ENCODE assay signal across 25 cellular contexts in the genomic region with DNA sequence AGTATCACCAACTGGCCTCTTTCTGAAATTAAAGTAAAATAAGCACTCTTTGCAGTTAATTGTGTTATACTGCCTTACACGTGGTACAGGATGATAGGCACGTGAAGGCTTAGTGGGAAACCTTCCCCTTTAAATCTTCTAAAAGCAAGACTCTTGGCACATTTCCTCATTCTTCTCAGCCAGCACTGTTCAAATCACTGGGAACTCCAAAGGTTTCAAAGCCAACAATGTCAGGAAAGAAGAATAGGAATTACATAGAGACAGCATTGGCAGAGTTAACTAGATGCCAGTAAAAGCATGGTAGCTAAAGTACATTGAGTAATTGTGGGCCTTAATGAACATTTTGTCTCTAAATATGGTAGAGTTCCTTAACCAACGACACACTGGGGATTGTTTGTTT.
DNase-seq lines count a peak whose midpoint lies in the region; ATAC-seq and TF ChIP-seq lines count a peak whose summit lies in the region.
"Had no signal": no experiment of that assay in that cellular context is flagged by ENCODE, and none has a peak within 500 bp of the region (broad histone marks: within the 10 kb centered on the region; RNA-seq: fewer than 3 reads in every experiment).

No MANE protein-coding gene starts in this region.

- H3K9ac ChIP-seq in HCT116 (ENCODE audit: low read length) = no peak overlapping the region
- H3K9ac ChIP-seq: BLaER1 had no signal

- H2AFZ ChIP-seq in HCT116 (ENCODE audit: low read depth, low read length, poor library complexity, severe bottlenecking) = no peak overlapping the region

- CTCF ChIA-PET in HCT116 (lab: Charles Lee) = no interaction called here

- intact Hi-C loops in HCT116 (cut with micrococcal nuclease) = no loop called here
- intact Hi-C loops in esophagus muscularis mucosa (cut with DNase I) = no loop called here
- intact Hi-C loops in psoas muscle (cut with DNase I) = no loop called here

- TF ChIP-seq CTCF in HCT116 (IDR thresholded peaks at IDR 0.05 in 2 of 3, conservative IDR thresholded peaks at IDR 0.05 in 1 of 3; ENCODE audit: borderline replicate concordance in 1 of 3, insufficient read depth in 1 of 3, low read depth in 2 of 3, low read length in 2 of 3) (no peak), esophagus muscularis mucosa (IDR thresholded peaks at IDR 0.05) (no peak), psoas muscle (IDR thresholded peaks at IDR 0.05) (no peak)

- H3K9me3 ChIP-seq in HCT116 (ENCODE audit: control insufficient read depth in 1 of 2, insufficient read depth in 1 of 2, low read depth in 1 of 2, low read length in 2 of 2) (no peaks in the 10 kb centered on the region), esophagus muscularis mucosa (no peaks in the 10 kb centered on the region), psoas muscle (no peaks in the 10 kb centered on the region)
- H3K9me3 ChIP-seq: BLaER1, gastrocnemius medialis, neutrophil, prostate gland had no signal

- H3K4me3 Mint-ChIP-seq in effector memory CD8-positive, alpha-beta T cell = no peak overlapping the region
- H3K4me3 Mint-ChIP-seq: activated CD4-positive, alpha-beta T cell treated with anti-CD3 and anti-CD28 coated beads for 36 hours; activated naive CD8-positive, alpha-beta T cell; central memory CD8-positive, alpha-beta T cell; naive B cell; T-helper 2 cell treated with Interferon-gamma antibody and Interleukin-4, amounts not matched to agents 5 μg/mL and 100 μg/mL, for 36 hours had no signal

- RAD21 ChIA-PET in HCT116 (lab: Charles Lee; ENCODE audit: low non-redundant PET in 1 of 2, low total read pairs in 2 of 2, uncharacterized antibody in 2 of 2, unreplicated experiment in 2 of 2) = no interaction called here

- H3K4me3 ChIP-seq in HCT116 (replicated peaks in 1 of 2; ENCODE audit: low read depth in 1 of 2, low read length in 2 of 2) = no peak overlapping the region
- H3K4me3 ChIP-seq in esophagus muscularis mucosa = no peak overlapping the region
- no peak overlapping the region for H3K4me3 ChIP-seq in psoas muscle
- H3K4me3 ChIP-seq: BLaER1, gastrocnemius medialis, prostate gland, skin epidermis had no signal

- no peak for TF ChIP-seq POLR2A in HCT116 (IDR thresholded peaks at IDR 0.05; ENCODE audit: borderline replicate concordance, extremely low read depth, insufficient read depth, insufficient read length)
- no peak for TF ChIP-seq POLR2A in esophagus muscularis mucosa (IDR thresholded peaks at IDR 0.05; ENCODE audit: low read depth)

- H3K27me3 Mint-ChIP-seq in effector memory CD8-positive, alpha-beta T cell = peaks cover 13 to 32% of the 10 kb centered on the region in 2 donors

- no peaks in the 10 kb centered on the region for H3K79me2 ChIP-seq in HCT116 (ENCODE audit: insufficient read depth, low read length)

- no TSS peak for BruUV-seq in HCT116 (replicated peaks; lab: Mats Ljungman, UMichigan)

- no peaks in the 10 kb centered on the region for H4K20me1 ChIP-seq in HCT116 (ENCODE audit: insufficient read depth)
- H4K20me1 ChIP-seq: BLaER1 had no signal

- DNase-seq in HCT116 (ENCODE audit: low read depth, low spot score) (no peak), NCI-H69 (lab: John Stamatoyannopoulos, UW) (peak; percentile 30), esophagus muscularis mucosa (ENCODE audit: extremely low spot score) (no peak), psoas muscle (no peak), NCI-H2196 treated with DMSO at 0.1 percent for 48 hours (lab: John Stamatoyannopoulos, UW; ENCODE audit: unreplicated experiment) (no peak), ureter (ENCODE audit: low spot score) (no peak)
- DNase-seq in stimulated activated CD4-positive, alpha-beta T cell treated with anti-CD3 and anti-CD28 coated beads, Interleukin-4, amount 100 ng/mL, for 24 hours = no peak
- DNase-seq in effector memory CD8-positive, alpha-beta T cell = no peak
- DNase-seq: activated CD4-positive, alpha-beta T cell treated with anti-CD3 and anti-CD28 coated beads for 36 hours; activated T-cell treated with anti-CD3 and anti-CD28 coated beads for 4 hours; effector CD8-positive, alpha-beta T cell; gastrocnemius medialis; GOT3; IMR-90; naive B cell; NCI-H1092 treated with DMSO at 0.1 percent for 48 hours; NCI-H187 treated with DMSO at 0.1 percent for 48 hours; NCI-H748 treated with DMSO at 0.1 percent for 48 hours had no signal

- no peak for TF ChIP-seq EP300 in esophagus muscularis mucosa (IDR thresholded peaks at IDR 0.05)

- peaks cover 7 to 30% of the 10 kb centered on the region in 2 experiments for H3K4me1 ChIP-seq in HCT116 (ENCODE audit: control insufficient read depth in 1 of 2, insufficient read depth in 2 of 2, low read length in 2 of 2)
- peaks cover 29 to 88% (median 67%) of the 10 kb centered on the region in 4 donors for H3K4me1 ChIP-seq in esophagus muscularis mucosa
- peaks cover 30% of the 10 kb centered on the region for H3K4me1 ChIP-seq in psoas muscle
- H3K4me1 ChIP-seq: BLaER1, prostate gland had no signal

- no peak overlapping the region for H3K27ac Mint-ChIP-seq in effector memory CD8-positive, alpha-beta T cell
- H3K27ac Mint-ChIP-seq: activated CD4-positive, alpha-beta T cell treated with anti-CD3 and anti-CD28 coated beads for 36 hours; activated naive CD8-positive, alpha-beta T cell; T-helper 2 cell treated with Interferon-gamma antibody and Interleukin-4, amounts not matched to agents 5 μg/mL and 100 μg/mL, for 36 hours had no signal

- H3K9me2 ChIP-seq in HCT116 (ENCODE audit: insufficient read depth) = no peaks in the 10 kb centered on the region

- peak overlapping the region; percentile 58; the same call in 1 of the 2 replicates for H3K4me2 ChIP-seq in HCT116 (ENCODE audit: low read length)
- H3K4me2 ChIP-seq: BLaER1 had no signal

- POLR2A ChIA-PET in HCT116 (lab: Charles Lee) = no interaction called here

- peaks cover 0 to 4% of the 10 kb centered on the region in 2 donors for H3K4me1 Mint-ChIP-seq in effector memory CD8-positive, alpha-beta T cell (ENCODE audit: low read depth in 2 of 2)
- H3K4me1 Mint-ChIP-seq: central memory CD8-positive, alpha-beta T cell; naive B cell had no signal

- no peak for TF ChIP-seq RAD21 in HCT116 (IDR thresholded peaks at IDR 0.05; ENCODE audit: low read depth)

- WGBS in esophagus muscularis mucosa = 20% methylated on average over 3 of the region's 3 CpGs
- WGBS in psoas muscle, 3 donors = 30 to 39% (median 37%) methylated on average over 3 of the region's 3 CpGs

- H3K9me3 Mint-ChIP-seq in effector memory CD8-positive, alpha-beta T cell = no peaks in the 10 kb centered on the region
- H3K9me3 Mint-ChIP-seq: central memory CD8-positive, alpha-beta T cell; naive B cell; T-helper 2 cell treated with Interferon-gamma antibody and Interleukin-4, amounts not matched to agents 5 μg/mL and 100 μg/mL, for 36 hours had no signal

- ATAC-seq in HCT116 = no peak
- peak in 2 of 4 donors; percentile 4 to 9 for ATAC-seq in psoas muscle
- ATAC-seq in effector memory CD8-positive, alpha-beta T cell (replicated peaks) = no peak
- ATAC-seq: activated CD4-positive, alpha-beta T cell treated with anti-CD3 and anti-CD28 coated beads for 36 hours; gastrocnemius medialis had no signal

- H3K36me3 ChIP-seq in HCT116 (ENCODE audit: control insufficient read depth in 1 of 2, insufficient read depth in 2 of 2, low read length in 2 of 2) (no peaks in the 10 kb centered on the region), esophagus muscularis mucosa (no peaks in the 10 kb centered on the region), psoas muscle (ENCODE audit: insufficient read depth in 1 of 2, low read depth in 1 of 2) (peaks cover 0 to 2% of the 10 kb centered on the region in 2 donors)
- H3K36me3 ChIP-seq: BLaER1, neutrophil, prostate gland had no signal

- H3K27ac ChIP-seq in HCT116 (ENCODE audit: low read depth, low read length) = no peak overlapping the region
- peak overlapping the region; percentile 26 to 69 (median 55) for H3K27ac ChIP-seq in esophagus muscularis mucosa (replicated peaks in 1 of 4)
- H3K27ac ChIP-seq in psoas muscle = peak overlapping the region; percentile 3
- H3K27ac ChIP-seq: BLaER1, neutrophil, prostate gland had no signal

- H3K36me3 Mint-ChIP-seq in effector memory CD8-positive, alpha-beta T cell (ENCODE audit: insufficient read depth) = no peaks in the 10 kb centered on the region
- H3K36me3 Mint-ChIP-seq: activated naive CD8-positive, alpha-beta T cell; naive B cell had no signal

- H3K27me3 ChIP-seq in HCT116 (ENCODE audit: insufficient read depth, low read length) = no peaks in the 10 kb centered on the region
- no peaks in the 10 kb centered on the region for H3K27me3 ChIP-seq in esophagus muscularis mucosa
- no peaks in the 10 kb centered on the region for H3K27me3 ChIP-seq in psoas muscle (ENCODE audit: insufficient read depth in 3 of 3, low read length in 2 of 3)
- H3K27me3 ChIP-seq: BLaER1, gastrocnemius medialis, neutrophil had no signal

TF ChIP-seq in HCT116, 20 proteins besides CTCF, POLR2A, EP300 and RAD21 (continues in another document):
- TF ChIP-seq ELF1 (IDR thresholded peaks at IDR 0.05; ENCODE audit: borderline replicate concordance, low read depth) (no peak), FOSL1 (IDR thresholded peaks at IDR 0.05; ENCODE audit: low read depth) (no peak), ZNF274 (IDR thresholded peaks at IDR 0.05; ENCODE audit: low read depth, low read length) (no peak), SRF (IDR thresholded peaks at IDR 0.05; ENCODE audit: low read depth) (no peak), EGR1 (IDR thresholded peaks at IDR 0.05; ENCODE audit: low read depth) (no peak), CEBPB (IDR thresholded peaks at IDR 0.05; ENCODE audit: low read depth) (no peak)
- TF ChIP-seq, protein P1, sequence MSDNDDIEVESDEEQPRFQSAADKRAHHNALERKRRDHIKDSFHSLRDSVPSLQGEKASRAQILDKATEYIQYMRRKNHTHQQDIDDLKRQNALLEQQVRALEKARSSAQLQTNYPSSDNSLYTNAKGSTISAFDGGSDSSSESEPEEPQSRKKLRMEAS (IDR thresholded peaks at IDR 0.05) = no peak
- TF ChIP-seq, protein P2, sequence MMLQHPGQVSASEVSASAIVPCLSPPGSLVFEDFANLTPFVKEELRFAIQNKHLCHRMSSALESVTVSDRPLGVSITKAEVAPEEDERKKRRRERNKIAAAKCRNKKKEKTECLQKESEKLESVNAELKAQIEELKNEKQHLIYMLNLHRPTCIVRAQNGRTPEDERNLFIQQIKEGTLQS (IDR thresholded peaks at IDR 0.05) = no peak
